8 cellular contexts compared by ENCODE assay signal in the genomic region with DNA sequence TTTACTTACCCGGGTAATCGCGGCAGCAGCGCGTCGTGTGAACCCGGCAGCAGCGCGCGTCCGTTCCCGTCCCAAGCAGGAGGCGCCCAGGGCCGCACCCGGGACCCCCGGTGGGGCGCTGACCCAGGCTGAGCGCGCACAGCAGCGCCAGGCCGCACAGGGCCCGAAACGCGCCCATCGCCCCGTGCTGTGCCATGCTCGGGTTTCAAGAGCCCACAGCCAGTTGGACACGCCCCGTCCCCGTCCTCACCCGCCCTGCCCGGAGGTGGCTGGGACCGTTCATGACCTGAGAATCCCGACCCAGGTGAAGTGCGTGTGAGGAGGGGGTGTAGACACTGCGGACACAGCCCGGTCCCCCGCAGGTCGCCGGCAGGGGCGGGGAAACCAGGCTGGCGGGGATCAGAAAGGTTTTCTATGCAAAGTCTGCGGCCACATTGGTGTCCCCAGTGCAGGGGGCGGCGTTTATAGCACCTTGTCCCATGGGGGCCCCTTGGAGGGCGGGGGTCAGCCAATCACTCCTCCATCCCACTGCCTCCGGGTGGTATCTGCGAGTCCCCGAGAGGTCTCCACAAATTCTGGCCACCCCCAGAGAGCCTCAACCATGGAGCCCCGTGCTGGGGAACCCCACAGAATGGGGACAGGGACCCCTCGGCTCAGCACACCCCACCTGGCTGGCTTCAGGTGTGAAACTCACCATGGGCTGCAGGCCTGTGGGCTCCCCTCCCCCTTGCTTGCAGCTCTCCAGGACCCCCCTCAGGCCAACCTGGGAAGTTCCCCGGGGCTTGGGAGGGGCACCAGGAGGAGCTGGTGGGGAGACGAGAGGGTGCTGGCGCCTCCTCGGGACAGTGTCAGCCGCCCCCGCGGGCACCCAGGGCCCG. TPM values are rescaled to one million over a fixed set of nuclear protein-coding genes. Genes with fewer than 3 reads are reported as not detected.
DNase-seq lines count a peak whose midpoint lies in the region; ATAC-seq and TF ChIP-seq lines count a peak whose summit lies in the region.

A gene with protein sequence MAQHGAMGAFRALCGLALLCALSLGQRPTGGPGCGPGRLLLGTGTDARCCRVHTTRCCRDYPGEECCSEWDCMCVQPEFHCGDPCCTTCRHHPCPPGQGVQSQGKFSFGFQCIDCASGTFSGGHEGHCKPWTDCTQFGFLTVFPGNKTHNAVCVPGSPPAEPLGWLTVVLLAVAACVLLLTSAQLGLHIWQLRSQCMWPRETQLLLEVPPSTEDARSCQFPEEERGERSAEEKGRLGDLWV (minus strand): TSS at position 217 of the 878 bp plus-strand sequence. CDS start 21 bp downstream, at position 196.

- H3K36me3 Mint-ChIP-seq in CD14-positive monocyte, result peaks cover 0 to 1% of the 10 kb centered on the region in 2 donors
- H3K36me3 Mint-ChIP-seq in activated naive CD4-positive, alpha-beta T cell treated with anti-CD3 and anti-CD28 coated beads for 36 hours (ENCODE audit: low read depth), result peaks cover 5% of the 10 kb centered on the region

- TF ChIP-seq CTCF in CD14-positive monocyte (IDR thresholded peaks at IDR 0.05), result no peak
- TF ChIP-seq CTCF in upper lobe of right lung (IDR thresholded peaks at IDR 0.05), result no peak

- H3K4me1 Mint-ChIP-seq in CD14-positive monocyte, result peaks cover 5% of the 10 kb centered on the region
- H3K4me1 Mint-ChIP-seq in activated naive CD4-positive, alpha-beta T cell treated with anti-CD3 and anti-CD28 coated beads for 36 hours (ENCODE audit: low read depth), result peaks cover 32% of the 10 kb centered on the region

- ATAC-seq in upper lobe of right lung (peak; percentile 60), HG02588 (IDR thresholded peaks at IDR 0.05; ENCODE audit: unreplicated experiment) (no peak), HG03095 (IDR thresholded peaks at IDR 0.05; ENCODE audit: unreplicated experiment) (no peak)

- intact Hi-C loops in CD14-positive monocyte (cut with micrococcal nuclease) (no loop called here), upper lobe of right lung (cut with DNase I) (no loop called here)
- intact Hi-C loops in activated naive CD4-positive, alpha-beta T cell treated with anti-CD3 and anti-CD28 coated beads for 36 hours (cut with micrococcal nuclease), result no loop called here

- no peak within 1 kb of the TSS for H3K27ac ChIP-seq in upper lobe of right lung

- CTCF ChIA-PET in activated naive CD4-positive, alpha-beta T cell treated with anti-CD3 and anti-CD28 coated beads for 36 hours (lab: Charles Lee), result interaction anchor here (0.7 to 1.3 kb wide), 4 partner anchors 10 to 143 kb away, joined by 3 to 8 read pairs (median 3); no protein-coding TSS in a partner anchor

- TF ChIP-seq RAD21 in Ishikawa (IDR thresholded peaks at IDR 0.05; ENCODE audit: low read depth), result no peak; the same call in 1 of the 2 replicates

- H3K4me3 Mint-ChIP-seq in CD14-positive monocyte, result peak within 1 kb of the TSS in 1 of 2 donors; percentile 70
- peak within 1 kb of the TSS; percentile 70 for H3K4me3 Mint-ChIP-seq in activated naive CD4-positive, alpha-beta T cell treated with anti-CD3 and anti-CD28 coated beads for 36 hours

- peak within 1 kb of the TSS; percentile 36 for H3K4me3 ChIP-seq in upper lobe of right lung

- peaks cover 0 to 3% (median 2%) of the 10 kb centered on the region in 7 donors for H3K9me3 Mint-ChIP-seq in CD14-positive monocyte
- no peaks in the 10 kb centered on the region for H3K9me3 Mint-ChIP-seq in activated naive CD4-positive, alpha-beta T cell treated with anti-CD3 and anti-CD28 coated beads for 36 hours

- H3K27me3 ChIP-seq in upper lobe of right lung, result peaks cover 29% of the 10 kb centered on the region

- DNase-seq in CD14-positive monocyte (ENCODE audit: low spot score), result peak; percentile 41
- peak; percentile 60 for DNase-seq in activated naive CD4-positive, alpha-beta T cell treated with anti-CD3 and anti-CD28 coated beads for 36 hours
- peak; percentile 81 for DNase-seq in left kidney (ENCODE audit: low read depth, low spot score)
- no peak for DNase-seq in upper lobe of right lung
- DNase-seq in GDM1 (lab: John Stamatoyannopoulos, UW), result no peak

- H3K4me1 ChIP-seq in upper lobe of right lung, result peaks cover 6% of the 10 kb centered on the region

- H3K9me3 ChIP-seq in upper lobe of right lung, result no peaks in the 10 kb centered on the region

- H3K27me3 Mint-ChIP-seq in CD14-positive monocyte (ENCODE audit: low read depth in 3 of 3), result peaks cover 39 to 69% (median 48%) of the 10 kb centered on the region in 3 donors
- H3K27me3 Mint-ChIP-seq in activated naive CD4-positive, alpha-beta T cell treated with anti-CD3 and anti-CD28 coated beads for 36 hours (ENCODE audit: low read depth), result no peaks in the 10 kb centered on the region

- TF ChIP-seq EP300 in Ishikawa (IDR thresholded peaks at IDR 0.05; ENCODE audit: borderline replicate concordance), result peak; percentile 56; the same call in 1 of the 2 replicates

- H3K27ac Mint-ChIP-seq in CD14-positive monocyte, result peak within 1 kb of the TSS in 1 of 7 donors; percentile 50
- H3K27ac Mint-ChIP-seq in activated naive CD4-positive, alpha-beta T cell treated with anti-CD3 and anti-CD28 coated beads for 36 hours, result no peak within 1 kb of the TSS

- H3K36me3 ChIP-seq in upper lobe of right lung, result no peaks in the 10 kb centered on the region

TF ChIP-seq in Ishikawa, 13 proteins besides CTCF, POLR2A, EP300 and RAD21:
- TF ChIP-seq ZBTB7A (IDR thresholded peaks at IDR 0.05; ENCODE audit: low read depth) (peak; percentile 91), NFIC (IDR thresholded peaks at IDR 0.05) (no peak), CREB1 (IDR thresholded peaks at IDR 0.05; ENCODE audit: low read depth) (no peak), TCF12 (IDR thresholded peaks at IDR 0.05; ENCODE audit: low read depth) (peak; percentile 32; the same call in 1 of the 2 replicates)
- TF ChIP-seq, protein P1, sequence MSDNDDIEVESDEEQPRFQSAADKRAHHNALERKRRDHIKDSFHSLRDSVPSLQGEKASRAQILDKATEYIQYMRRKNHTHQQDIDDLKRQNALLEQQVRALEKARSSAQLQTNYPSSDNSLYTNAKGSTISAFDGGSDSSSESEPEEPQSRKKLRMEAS (IDR thresholded peaks at IDR 0.05), result no peak; the same call in none of the 2 replicates
- TF ChIP-seq, protein P2, sequence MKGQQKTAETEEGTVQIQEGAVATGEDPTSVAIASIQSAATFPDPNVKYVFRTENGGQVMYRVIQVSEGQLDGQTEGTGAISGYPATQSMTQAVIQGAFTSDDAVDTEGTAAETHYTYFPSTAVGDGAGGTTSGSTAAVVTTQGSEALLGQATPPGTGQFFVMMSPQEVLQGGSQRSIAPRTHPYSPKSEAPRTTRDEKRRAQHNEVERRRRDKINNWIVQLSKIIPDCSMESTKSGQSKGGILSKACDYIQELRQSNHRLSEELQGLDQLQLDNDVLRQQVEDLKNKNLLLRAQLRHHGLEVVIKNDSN (IDR thresholded peaks at IDR 0.05), result no peak

RNA-seq across cellular contexts. Expression of the gene that starts here (rescaled TPM):
- polyA plus RNA-seq in CD14-positive monocyte, result not detected
- 10 to 100 TPM; 30.7 to 31.0 TPM for total RNA-seq in activated naive CD4-positive, alpha-beta T cell treated with anti-CD3 and anti-CD28 coated beads for 36 hours
- total RNA-seq in upper lobe of right lung, result 0.98 TPM

Comparison
In these comparisons a context has a peak if more than half of its experiments do, and no peak if none do; other contexts are left out.
1. RNA of the gene that starts here (total RNA-seq): 30.7 to 31.0 TPM in activated naive CD4-positive, alpha-beta T cell treated with anti-CD3 and anti-CD28 coated beads for 36 hours; 0.98 TPM in upper lobe of right lung (single experiment); every median in the first group is over 10 times any median in the second.
2. Peak in DNase-seq in CD14-positive monocyte; RNA of the gene not detected or under 1 TPM.
3. Peak in ATAC-seq and H3K4me3 ChIP-seq in upper lobe of right lung; RNA of the gene not detected or under 1 TPM.
4. DNase-seq: peak in activated naive CD4-positive, alpha-beta T cell treated with anti-CD3 and anti-CD28 coated beads for 36 hours (single experiment) and left kidney (single experiment); none in upper lobe of right lung (single experiment) and GDM1 (single experiment).